ENCODE assay signal across 1 cellular context in genomic region chr2:53964987-53965687, GRCh38.
TF ChIP-seq lines count a peak whose summit lies in the region.

No MANE protein-coding gene starts in this region.

TF ChIP-seq in HepG2, 621 proteins besides CTCF, POLR2A, EP300 and RAD21:
- TF ChIP-seq ATF1 (CRISPR knock-in tag; IDR thresholded peaks at IDR 0.05) = no peak
- peak; percentile 18; the same call in 1 of the 2 replicates for TF ChIP-seq NR2C2 (CRISPR knock-in tag; IDR thresholded peaks at IDR 0.05; ENCODE audit: borderline replicate concordance)
- TF ChIP-seq ZNF362 (CRISPR knock-in tag; IDR thresholded peaks at IDR 0.05; ENCODE audit: borderline replicate concordance) = peak; percentile 37; the same call in 1 of the 2 replicates
- no peak for TF ChIP-seq MED8 (CRISPR knock-in tag; IDR thresholded peaks at IDR 0.05; ENCODE audit: insufficient replicate concordance)
- no peak for TF ChIP-seq ZNF614 (CRISPR knock-in tag; IDR thresholded peaks at IDR 0.05; ENCODE audit: borderline replicate concordance)
- TF ChIP-seq HES4 (CRISPR knock-in tag; IDR thresholded peaks at IDR 0.05; ENCODE audit: borderline replicate concordance) = no peak
- TF ChIP-seq ZNF597 (CRISPR knock-in tag; IDR thresholded peaks at IDR 0.05) = no peak
- TF ChIP-seq ZBTB33 (CRISPR knock-in tag; IDR thresholded peaks at IDR 0.05) = peak; percentile 73
- TF ChIP-seq PRPF4 (IDR thresholded peaks at IDR 0.05; ENCODE audit: low read depth, low read length, poor library complexity, severe bottlenecking) = peak; percentile 19
